Comparison of ENCODE assay signal across 8 cellular contexts in genomic region chr19:12365372-12366162, GRCh38. TPM values are rescaled to one million over a fixed set of nuclear protein-coding genes. Genes with fewer than 3 reads are reported as not detected.
DNase-seq lines count a peak whose midpoint lies in the region; ATAC-seq and TF ChIP-seq lines count a peak whose summit lies in the region.

Gene ZNF442 (minus strand): TSS chr19:12365683. CDS start chr19:12363631, 2,052 bp downstream.

- CTCF ChIA-PET in AG04450 (lab: Charles Lee) = interaction anchor here (0.6 to 2.0 kb wide), 15 partner anchors 9 to 568 kb away, joined by 3 to 15 read pairs (median 4); partner anchors contain the start of genes ZNF20, ZNF563 and ZNF878

- no peaks in the 10 kb centered on the region for H3K36me3 ChIP-seq in lower lobe of right lung

- H3K27me3 ChIP-seq in AG04450 (ENCODE audit: control insufficient read depth, insufficient read depth, low read length) (no peaks in the 10 kb centered on the region), lower lobe of right lung (ENCODE audit: low read depth) (no peaks in the 10 kb centered on the region)

- peaks cover 18% of the 10 kb centered on the region for H3K4me1 ChIP-seq in lower lobe of right lung

- H3K4me3 ChIP-seq in AG04450 (ENCODE audit: low read depth, low read length) (peak within 1 kb of the TSS; percentile 91), lower lobe of right lung (peak within 1 kb of the TSS; percentile 93)

- intact Hi-C loops in lower lobe of right lung (cut with DNase I) = no loop called here

- H3K9me3 ChIP-seq in AG04450 (ENCODE audit: control insufficient read depth, insufficient read depth, low read length) = peaks cover 14% of the 10 kb centered on the region
- H3K9me3 ChIP-seq in lower lobe of right lung = no peaks in the 10 kb centered on the region

- DNase-seq in AG04450 (ENCODE audit: low read depth, low spot score) (peak; percentile 82), NCI-H748 (lab: John Stamatoyannopoulos, UW; ENCODE audit: unreplicated experiment) (peak; percentile 94), lower lobe of right lung (peak; percentile 94)
- peak; percentile 56 to 65 for DNase-seq in activated CD8-positive, alpha-beta memory T cell treated with anti-CD3 and anti-CD28 coated beads for 1 hour (ENCODE audit: extremely low read depth in 1 of 2, low read depth in 1 of 2)
- peak; percentile 76 for DNase-seq in effector CD4-positive, alpha-beta T cell
- DNase-seq in stimulated activated CD4-positive, alpha-beta T cell treated with anti-CD3 and anti-CD28 coated beads, TNF-alpha, amount 100 ng/mL, for 1 hour (ENCODE audit: low read depth in 3 of 3, low spot score in 1 of 3) = peak; percentile 40 to 63 (median 53)

- H3K27ac ChIP-seq in AG04450 (ENCODE audit: low read depth, low read length) = no peak within 1 kb of the TSS
- H3K27ac ChIP-seq in lower lobe of right lung = peak within 1 kb of the TSS; percentile 89

- ATAC-seq in GM18858 (IDR thresholded peaks at IDR 0.05; ENCODE audit: unreplicated experiment) = peak; percentile 68
- peak; percentile 89 for ATAC-seq in HG03135 (IDR thresholded peaks at IDR 0.05; ENCODE audit: unreplicated experiment)
- peak; percentile 99 for ATAC-seq in lower lobe of right lung

- POLR2A ChIA-PET in AG04450 (lab: Yijun Ruan, JAX) = interaction anchor here (0.6 to 1.4 kb wide), 9 partner anchors 32 to 313 kb away, joined by 3 to 11 read pairs (median 3); partner anchors contain the start of genes ZNF443, ZNF490, ZNF563 and ZNF564

- TF ChIP-seq CTCF in AG04450 (IDR thresholded peaks at IDR 0.05; ENCODE audit: low read depth, low read length) (peak; percentile 79), lower lobe of right lung (IDR thresholded peaks at IDR 0.05) (peak; percentile 68)

RNA-seq across cellular contexts. Expression of gene ZNF442, which starts in this region (rescaled TPM):
- polyA plus RNA-seq in AG04450 (2011; rRNA removed) = 1.2 and 1.4 TPM in 2 replicates
- 1.1 and 4.0 TPM in 2 replicates for polyA minus RNA-seq in AG04450 (2011; rRNA and poly(A)+ RNA removed)
- 2.5 TPM for total RNA-seq in lower lobe of right lung
